22 cellular contexts compared by ENCODE assay signal in genomic region chr1:168150283-168150682, GRCh38. TPM values are rescaled to one million over a fixed set of nuclear protein-coding genes. Genes with fewer than 3 reads are reported as not detected.
A peak's percentile ranks its signal among the peaks of the same experiment; 100 is the strongest.
DNase-seq lines count a peak whose midpoint lies in the region; ATAC-seq, FAIRE-seq and TF ChIP-seq lines count a peak whose summit lies in the region.
"Had no signal": no experiment of that assay in that cellular context is flagged by ENCODE, and none has a peak within 500 bp of the region (broad histone marks: within the 10 kb centered on the region; RNA-seq: fewer than 3 reads in every experiment).

No MANE protein-coding gene starts in this region.

- TF ChIP-seq EP300 in HepG2 (IDR thresholded peaks at IDR 0.05; ENCODE audit: low read depth in 2 of 2, low read length in 2 of 2) (no peak), HepG2 (CRISPR knock-in tag; IDR thresholded peaks at IDR 0.05; ENCODE audit: borderline replicate concordance) (no peak), H1 (IDR thresholded peaks at IDR 0.05; ENCODE audit: borderline replicate concordance in 1 of 2, low read depth in 2 of 2, low read length in 2 of 2) (no peak)

- H3K4ac ChIP-seq in H1 (replicated peaks; ENCODE audit: insufficient read length, low read depth, low read length): no peak overlapping the region

- no peak overlapping the region for H3K14ac ChIP-seq in H1 (ENCODE audit: insufficient read length)

- H4K91ac ChIP-seq in H1 (replicated peaks; ENCODE audit: insufficient read length, low read length): no peak overlapping the region

- H3K27me3 ChIP-seq in HepG2 (ENCODE audit: control insufficient read depth in 1 of 2, insufficient read depth in 2 of 2, low read length in 2 of 2) (no peaks in the 10 kb centered on the region), right lobe of liver (no peaks in the 10 kb centered on the region), H1 (replicated peaks in 1 of 4; ENCODE audit: control insufficient read depth in 3 of 4, extremely low read depth in 1 of 4, insufficient read depth in 3 of 4, low read length in 3 of 4) (no peaks in the 10 kb centered on the region)
- H3K27me3 ChIP-seq: BLaER1 had no signal

- in situ Hi-C loops in HepG2 (cut with HindIII; ENCODE audit: extremely low pct_ligation_motif_present, low pct_unique_long_range_greater_than_20kb): no loop called here

- H3K9me3 Mint-ChIP-seq in nephron progenitor cell: peaks cover 3% of the 10 kb centered on the region
- H3K9me3 Mint-ChIP-seq: HFFc6 had no signal

- H2AK5ac ChIP-seq in H1 (ENCODE audit: low read depth, low read length): peak overlapping the region; percentile 16; the same call in 1 of the 2 replicates

- H3K79me2 ChIP-seq in HepG2 (ENCODE audit: insufficient read depth, low read length): no peaks in the 10 kb centered on the region
- no peaks in the 10 kb centered on the region for H3K79me2 ChIP-seq in H1 (ENCODE audit: control insufficient read depth in 1 of 2, insufficient read depth in 2 of 2, low read length in 2 of 2)

- H3K4me3 ChIP-seq in HepG2 (replicated peaks in 1 of 3; ENCODE audit: insufficient read depth in 1 of 3, low read depth in 2 of 3, low read length in 3 of 3): no peak overlapping the region
- no peak overlapping the region for H3K4me3 ChIP-seq in right lobe of liver
- H3K4me3 ChIP-seq in H1 (ENCODE audit: extremely low read depth in 1 of 4, insufficient read depth in 2 of 4, low read depth in 3 of 4, low read length in 4 of 4): no peak overlapping the region
- H3K4me3 ChIP-seq: BLaER1, GM23248 had no signal

- H3K36me3 ChIP-seq in HepG2 (replicated peaks in 1 of 2; ENCODE audit: control insufficient read depth in 1 of 2, insufficient read depth in 2 of 2, low read length in 2 of 2) (no peaks in the 10 kb centered on the region), right lobe of liver (no peaks in the 10 kb centered on the region), H1 (ENCODE audit: control insufficient read depth in 2 of 4, insufficient read depth in 4 of 4, low read length in 3 of 4) (no peaks in the 10 kb centered on the region)
- H3K36me3 ChIP-seq: BLaER1 had no signal

- ATAC-seq in HepG2 (no peak), right lobe of liver (no peak), HG03354 (IDR thresholded peaks at IDR 0.05; ENCODE audit: poor library complexity, severe bottlenecking, unreplicated experiment) (no peak)
- ATAC-seq: CD8-positive, alpha-beta T cell; HCT116 had no signal

- H4K8ac ChIP-seq in H1 (ENCODE audit: extremely low read depth, insufficient read depth, low read length): no peak overlapping the region

- no peak overlapping the region for H2BK12ac ChIP-seq in H1 (ENCODE audit: low read depth, low read length)

- H3K9me3 ChIP-seq in HepG2 (ENCODE audit: low read length) (no peaks in the 10 kb centered on the region), right lobe of liver (no peaks in the 10 kb centered on the region), H1 (ENCODE audit: insufficient read depth in 2 of 2, low read depth in 1 of 2, low read length in 1 of 2) (no peaks in the 10 kb centered on the region)
- H3K9me3 ChIP-seq: Caco-2 had no signal

- TF ChIP-seq POLR2A in HepG2 (IDR thresholded peaks at IDR 0.05; ENCODE audit: insufficient read depth in 1 of 2, low read depth in 2 of 2, low read length in 2 of 2) (no peak), right lobe of liver (IDR thresholded peaks at IDR 0.05) (no peak), H1 (IDR thresholded peaks at IDR 0.05; ENCODE audit: control extremely low read depth in 1 of 2, low read depth in 2 of 2, low read length in 2 of 2) (no peak)

- CTCF ChIA-PET in HepG2 (lab: Yijun Ruan, JAX; ENCODE audit: low intra/inter-chr PET ratio, low total read pairs) (no interaction called here), H1 (lab: Charles Lee; ENCODE audit: partially characterized antibody) (interaction anchor here (1.0 kb wide), 1 partner anchor 21 kb away, joined by 3 read pairs; no protein-coding TSS in a partner anchor)

- H3K4me1 ChIP-seq in HepG2 (ENCODE audit: insufficient read depth, low read length): peaks cover 5% of the 10 kb centered on the region
- H3K4me1 ChIP-seq in right lobe of liver: no peaks in the 10 kb centered on the region
- peaks cover 0 to 3% (median 1%) of the 10 kb centered on the region in 4 experiments; a peak in 2 of 7 replicates for H3K4me1 ChIP-seq in H1 (replicated peaks in 1 of 4; ENCODE audit: control insufficient read depth in 3 of 4, insufficient read depth in 4 of 4, low read length in 3 of 4)
- H3K4me1 ChIP-seq: BLaER1 had no signal

- BruUV-seq in HepG2 (replicated peaks; lab: Mats Ljungman, UMichigan): no TSS peak

- no peak overlapping the region for H3K56ac ChIP-seq in H1 (replicated peaks; ENCODE audit: insufficient read length, low read depth, low read length)

- no peak for FAIRE-seq in HepG2 (lab: Jason Lieb, UNC)
- no peak for FAIRE-seq in H1 (lab: Jason Lieb, UNC)
- FAIRE-seq: A204.1, G401.6, GM19239 had no signal

- no peak overlapping the region for H3K9ac ChIP-seq in HepG2 (ENCODE audit: insufficient read depth, low read depth, low read length)
- H3K9ac ChIP-seq in H1 (replicated peaks in 1 of 4; ENCODE audit: extremely low read depth in 1 of 4, low read depth in 3 of 4, low read length in 3 of 4): no peak overlapping the region
- H3K9ac ChIP-seq: BLaER1, GM23248 had no signal

- no peak for DNase-seq in HepG2 (ENCODE audit: low spot score)
- no peak for DNase-seq in right lobe of liver
- no peak for DNase-seq in H1 (ENCODE audit: low read depth in 1 of 2, low spot score in 2 of 2)
- no peak for DNase-seq in nephron progenitor cell
- DNase-seq in NCI-H128 (lab: John Stamatoyannopoulos, UW; ENCODE audit: unreplicated experiment): no peak
- DNase-seq: Caco-2; CD4-positive, CD25-positive, alpha-beta regulatory T cell; CD8-positive, alpha-beta T cell; DMS153; DND-41; GM23248; H9; HFFc6 had no signal

- H3K27ac ChIP-seq in HepG2 (ENCODE audit: extremely low read length, insufficient read depth, low read length): no peak overlapping the region
- H3K27ac ChIP-seq in right lobe of liver: no peak overlapping the region
- no peak overlapping the region for H3K27ac ChIP-seq in H1 (ENCODE audit: low read depth, low read length)
- H3K27ac ChIP-seq: 22Rv1, BLaER1, C4-2B, GM23248 had no signal

- 78% methylated on average over 1 of the region's 1 CpG for WGBS in HepG2 (ENCODE audit: low lambda C conversion rate)
- WGBS in right lobe of liver (ENCODE audit: insufficient coverage, low coverage, low lambda C conversion rate, missing lambda C conversion rate): 100% methylated on average over 1 of the region's 1 CpG
- 75% methylated on average over 1 of the region's 1 CpG; no CpG with 5 or more reads in 1 of the 2 experiments for WGBS in H1 (ENCODE audit: extremely low coverage in 1 of 2, insufficient coverage in 1 of 2, insufficient read length in 1 of 2, insufficient replicate concordance in 2 of 2, low coverage in 1 of 2, low lambda C conversion rate in 2 of 2, missing lambda C conversion rate in 1 of 2), 2 experiments

- POLR2A ChIA-PET in HepG2 (lab: Yijun Ruan, JAX) (no interaction called here), H1 (lab: Charles Lee; ENCODE audit: partially characterized antibody) (no interaction called here)

- TF ChIP-seq RAD21 in HepG2 (CRISPR knock-in tag; IDR thresholded peaks at IDR 0.05) (no peak), H1 (IDR thresholded peaks at IDR 0.05 in 1 of 2, conservative IDR thresholded peaks at IDR 0.05 in 1 of 2; ENCODE audit: low read depth in 2 of 2, low read length in 2 of 2) (no peak)

- no peak overlapping the region for H2BK15ac ChIP-seq in H1 (ENCODE audit: low read length)

- no peak overlapping the region for H3K4me3 Mint-ChIP-seq in nephron progenitor cell
- H3K4me3 Mint-ChIP-seq: B cell; CD8-positive, alpha-beta T cell; H9; HFFc6 had no signal

- no peak overlapping the region for H2BK120ac ChIP-seq in H1 (replicated peaks; ENCODE audit: low read depth, low read length)

- H3K27me3 Mint-ChIP-seq in nephron progenitor cell (ENCODE audit: low read depth, poor library complexity): no peaks in the 10 kb centered on the region
- H3K27me3 Mint-ChIP-seq: B cell had no signal

- H3K4me1 Mint-ChIP-seq in nephron progenitor cell: peaks cover 5% of the 10 kb centered on the region

- H3K4me2 ChIP-seq in HepG2 (ENCODE audit: low read depth, low read length) (no peak overlapping the region), H1 (ENCODE audit: insufficient read depth in 1 of 2, low read depth in 2 of 2, low read length in 2 of 2) (no peak overlapping the region)
- H3K4me2 ChIP-seq: BLaER1 had no signal

- no peaks in the 10 kb centered on the region for H3K36me3 Mint-ChIP-seq in nephron progenitor cell (ENCODE audit: low read depth)
- H3K36me3 Mint-ChIP-seq: CD4-positive, CD25-positive, alpha-beta regulatory T cell; CD8-positive, alpha-beta T cell had no signal

- intact Hi-C loops in HepG2 (cut with micrococcal nuclease; ENCODE audit: unreplicated experiment): no loop called here
- intact Hi-C loops in right lobe of liver (cut with DNase I): no loop called here

- H3K79me1 ChIP-seq in H1 (ENCODE audit: low read depth, low read length): no peaks in the 10 kb centered on the region

- no peak overlapping the region for H2AFZ ChIP-seq in HepG2 (ENCODE audit: low read length)
- no peak overlapping the region for H2AFZ ChIP-seq in H1 (ENCODE audit: low read length)
- H2AFZ ChIP-seq: GM23248 had no signal

- H3K23ac ChIP-seq in H1 (ENCODE audit: insufficient read length): no peak overlapping the region

- TF ChIP-seq CTCF in HepG2 (CRISPR knock-in tag; IDR thresholded peaks at IDR 0.05): no peak
- no peak for TF ChIP-seq CTCF in right lobe of liver (IDR thresholded peaks at IDR 0.05)
- no peak for TF ChIP-seq CTCF in H1 (IDR thresholded peaks at IDR 0.05; ENCODE audit: control extremely low read depth in 1 of 3, insufficient read depth in 1 of 3, low read depth in 1 of 3, low read length in 3 of 3)
- TF ChIP-seq CTCF in nephron progenitor cell (IDR thresholded peaks at IDR 0.05): no peak

- no peak overlapping the region for H4K5ac ChIP-seq in H1 (ENCODE audit: insufficient read length, low read depth, low read length)

- no peak overlapping the region for H2BK5ac ChIP-seq in H1 (ENCODE audit: low read depth, low read length)

- no peak overlapping the region for H3K18ac ChIP-seq in H1 (ENCODE audit: extremely low read depth, low read length)

- peak overlapping the region; percentile 44 for H3K27ac Mint-ChIP-seq in nephron progenitor cell
- H3K27ac Mint-ChIP-seq: B cell; CD4-positive, CD25-positive, alpha-beta regulatory T cell; CD8-positive, alpha-beta T cell; H9; HFFc6 had no signal

- no peaks in the 10 kb centered on the region for H4K20me1 ChIP-seq in HepG2 (ENCODE audit: insufficient read depth, low read length)
- H4K20me1 ChIP-seq in H1 (replicated peaks in 1 of 2; ENCODE audit: control insufficient read depth in 1 of 2, insufficient read depth in 2 of 2, low read length in 2 of 2): no peaks in the 10 kb centered on the region
- H4K20me1 ChIP-seq: BLaER1 had no signal

- H2BK20ac ChIP-seq in H1 (ENCODE audit: low read length): no peak overlapping the region

- no peaks in the 10 kb centered on the region for H3K23me2 ChIP-seq in H1 (ENCODE audit: low read depth, low read length)

RNA-seq across cellular contexts. Expression of gene GPR161, which starts 13.6 kb away (rescaled TPM):
- total RNA-seq in HepG2 (2016; rRNA removed; fragmentation: Illumina TruSeq; extraction: Trizol): 0.08 and 0.35 TPM in 2 replicates
- 0.30 and 0.35 TPM in 2 replicates for total RNA-seq in HepG2 (2016; cell fraction: cytosol; rRNA removed; fragmentation: Illumina TruSeq; extraction: Trizol; ENCODE audit: low read depth)
- total RNA-seq in HepG2 (2016; cell fraction: insoluble cytoplasmic fraction; rRNA removed; fragmentation: Illumina TruSeq; extraction: Trizol): 0.09 and 0.15 TPM in 2 replicates
- total RNA-seq in HepG2 (2016; cell fraction: membrane; rRNA removed; fragmentation: Illumina TruSeq; extraction: Trizol): 0.22 and 0.28 TPM in 2 replicates
- 0.06 and 0.19 TPM in 2 replicates for total RNA-seq in HepG2 (2016; cell fraction: nucleus; rRNA removed; fragmentation: Illumina TruSeq; extraction: Trizol)
- polyA plus RNA-seq in HepG2 (2011; rRNA removed): 0.13 TPM in 2 replicates
- polyA plus RNA-seq in HepG2 (2011; cell fraction: cytosol; rRNA removed): 0.12 TPM in 2 replicates
- 0.08 and 0.23 TPM in 2 replicates for polyA plus RNA-seq in HepG2 (2011; cell fraction: nucleus; rRNA removed)
- 0.09 and 0.11 TPM in 2 replicates for polyA plus RNA-seq in HepG2 (2012)
- 0.26 TPM in 2 replicates for polyA plus RNA-seq in HepG2 (2016; cell fraction: cytosol; fragmentation: Illumina TruSeq; extraction: Trizol; ENCODE audit: low read depth)
- polyA plus RNA-seq in HepG2 (2016; cell fraction: insoluble cytoplasmic fraction; fragmentation: Illumina TruSeq; extraction: Trizol; ENCODE audit: low read depth): 0.08 and 0.23 TPM in 2 replicates
- 0.13 and 0.23 TPM in 2 replicates for polyA plus RNA-seq in HepG2 (2016; cell fraction: membrane; fragmentation: Illumina TruSeq; extraction: Trizol; ENCODE audit: low read depth)
- polyA plus RNA-seq in HepG2 (2016; cell fraction: nucleus; fragmentation: Illumina TruSeq; extraction: Trizol; ENCODE audit: insufficient read depth, low read depth): 0.21 and 0.25 TPM in 2 replicates
- 1.1 and 15.7 TPM in 2 replicates for polyA minus RNA-seq in HepG2 (2011; rRNA and poly(A)+ RNA removed; ENCODE audit: low replicate concordance)
- 0.59 TPM in 1 of 2 replicates, not detected in the other for polyA minus RNA-seq in HepG2 (2011; cell fraction: cytosol; rRNA and poly(A)+ RNA removed)
- polyA minus RNA-seq in HepG2 (2011; cell fraction: nucleus; rRNA and poly(A)+ RNA removed): 0.26 and 0.37 TPM in 2 replicates
- 1 to 10 TPM in 1 of 6 experiments, under 1 TPM in 5; 0.43 to 1.4 (median 0.48) TPM for total RNA-seq in right lobe of liver
- 16.8 and 17.3 TPM in 2 replicates for total RNA-seq in H1 (2021; fragmentation: NEBNext Ultra II Directional; extraction: Animal tissue kit (Norgen Biotek cat#: 25700))
- polyA plus RNA-seq in H1 (2011; rRNA removed): 13.7 and 17.6 TPM in 2 replicates
- polyA plus RNA-seq in H1 (2011; cell fraction: cytosol; rRNA removed): 10.7 TPM
- polyA plus RNA-seq in H1 (2011; cell fraction: nucleus; rRNA removed): 27.0 TPM
- polyA plus RNA-seq in H1 (2012, experiment 1 of 2): 10.6 to 12.4 TPM (median 11.7 TPM) in 4 replicates
- polyA plus RNA-seq in H1 (2012, experiment 2 of 2): 6.1 TPM
- polyA plus RNA-seq in H1 (2013, experiment 1 of 2): 8.6 TPM
- polyA plus RNA-seq in H1 (2013, experiment 2 of 2): 8.9 TPM
- 50.2 and 61.7 TPM in 2 replicates for polyA minus RNA-seq in H1 (2011; rRNA and poly(A)+ RNA removed)
- 11.3 TPM for polyA minus RNA-seq in H1 (2011; cell fraction: cytosol; rRNA and poly(A)+ RNA removed)
- polyA minus RNA-seq in H1 (2011; cell fraction: nucleus; rRNA and poly(A)+ RNA removed): 25.8 TPM
- total RNA-seq: CD4-positive, CD25-positive, alpha-beta regulatory T cell; CD8-positive, alpha-beta T cell had no signal
- polyA plus RNA-seq: CD4-positive, CD25-positive, alpha-beta regulatory T cell had no signal

RNA-seq across cellular contexts. Expression of gene TIPRL, which starts 28.5 kb away (rescaled TPM):
- total RNA-seq in HepG2 (2016; rRNA removed; fragmentation: Illumina TruSeq; extraction: Trizol) (22.8 and 33.5 TPM in 2 replicates), right lobe of liver (10 to 100 TPM; 12.1 to 24.1 (median 15.7) TPM)
- 8.4 and 10.9 TPM in 2 replicates for total RNA-seq in HepG2 (2016; cell fraction: cytosol; rRNA removed; fragmentation: Illumina TruSeq; extraction: Trizol; ENCODE audit: low read depth)
- 22.6 and 32.8 TPM in 2 replicates for total RNA-seq in HepG2 (2016; cell fraction: insoluble cytoplasmic fraction; rRNA removed; fragmentation: Illumina TruSeq; extraction: Trizol)
- 15.6 and 18.7 TPM in 2 replicates for total RNA-seq in HepG2 (2016; cell fraction: membrane; rRNA removed; fragmentation: Illumina TruSeq; extraction: Trizol)
- total RNA-seq in HepG2 (2016; cell fraction: nucleus; rRNA removed; fragmentation: Illumina TruSeq; extraction: Trizol): 11.8 and 11.9 TPM in 2 replicates
- polyA plus RNA-seq in HepG2 (2011; rRNA removed) (7.6 and 10.1 TPM in 2 replicates), H1 (2011; rRNA removed) (4.8 and 8.1 TPM in 2 replicates)
- 4.1 and 7.6 TPM in 2 replicates for polyA plus RNA-seq in HepG2 (2011; cell fraction: cytosol; rRNA removed)
- 2.0 and 3.2 TPM in 2 replicates for polyA plus RNA-seq in HepG2 (2011; cell fraction: nucleus; rRNA removed)
- 11.9 and 13.6 TPM in 2 replicates for polyA plus RNA-seq in HepG2 (2012)
- 12.0 and 17.8 TPM in 2 replicates for polyA plus RNA-seq in HepG2 (2016; cell fraction: cytosol; fragmentation: Illumina TruSeq; extraction: Trizol; ENCODE audit: low read depth)
- polyA plus RNA-seq in HepG2 (2016; cell fraction: insoluble cytoplasmic fraction; fragmentation: Illumina TruSeq; extraction: Trizol; ENCODE audit: low read depth): 34.7 and 35.9 TPM in 2 replicates
- 13.6 and 15.9 TPM in 2 replicates for polyA plus RNA-seq in HepG2 (2016; cell fraction: membrane; fragmentation: Illumina TruSeq; extraction: Trizol; ENCODE audit: low read depth)
- 15.2 and 15.8 TPM in 2 replicates for polyA plus RNA-seq in HepG2 (2016; cell fraction: nucleus; fragmentation: Illumina TruSeq; extraction: Trizol; ENCODE audit: insufficient read depth, low read depth)
- 3.1 and 9.5 TPM in 2 replicates for polyA minus RNA-seq in HepG2 (2011; rRNA and poly(A)+ RNA removed; ENCODE audit: low replicate concordance)
- 4.9 and 7.2 TPM in 2 replicates for polyA minus RNA-seq in HepG2 (2011; cell fraction: cytosol; rRNA and poly(A)+ RNA removed)
- polyA minus RNA-seq in HepG2 (2011; cell fraction: nucleus; rRNA and poly(A)+ RNA removed): 3.9 and 6.2 TPM in 2 replicates
- total RNA-seq in H1 (2021; fragmentation: NEBNext Ultra II Directional; extraction: Animal tissue kit (Norgen Biotek cat#: 25700)): 23.8 and 27.4 TPM in 2 replicates
- polyA plus RNA-seq in H1 (2011; cell fraction: cytosol; rRNA removed): 11.4 TPM
- 1.7 TPM for polyA plus RNA-seq in H1 (2011; cell fraction: nucleus; rRNA removed)
- 12.2 to 24.4 TPM (median 15.1 TPM) in 4 replicates for polyA plus RNA-seq in H1 (2012, experiment 1 of 2)
- 3.8 TPM for polyA plus RNA-seq in H1 (2012, experiment 2 of 2)
- polyA plus RNA-seq in H1 (2013, experiment 1 of 2): 15.4 TPM
- 15.3 TPM for polyA plus RNA-seq in H1 (2013, experiment 2 of 2)
- polyA minus RNA-seq in H1 (2011; rRNA and poly(A)+ RNA removed): 6.2 and 8.7 TPM in 2 replicates
- 7.8 TPM for polyA minus RNA-seq in H1 (2011; cell fraction: cytosol; rRNA and poly(A)+ RNA removed)
- polyA minus RNA-seq in H1 (2011; cell fraction: nucleus; rRNA and poly(A)+ RNA removed): 4.8 TPM
